Comparison of ENCODE assay signal across 14 cellular contexts in the genomic region with DNA sequence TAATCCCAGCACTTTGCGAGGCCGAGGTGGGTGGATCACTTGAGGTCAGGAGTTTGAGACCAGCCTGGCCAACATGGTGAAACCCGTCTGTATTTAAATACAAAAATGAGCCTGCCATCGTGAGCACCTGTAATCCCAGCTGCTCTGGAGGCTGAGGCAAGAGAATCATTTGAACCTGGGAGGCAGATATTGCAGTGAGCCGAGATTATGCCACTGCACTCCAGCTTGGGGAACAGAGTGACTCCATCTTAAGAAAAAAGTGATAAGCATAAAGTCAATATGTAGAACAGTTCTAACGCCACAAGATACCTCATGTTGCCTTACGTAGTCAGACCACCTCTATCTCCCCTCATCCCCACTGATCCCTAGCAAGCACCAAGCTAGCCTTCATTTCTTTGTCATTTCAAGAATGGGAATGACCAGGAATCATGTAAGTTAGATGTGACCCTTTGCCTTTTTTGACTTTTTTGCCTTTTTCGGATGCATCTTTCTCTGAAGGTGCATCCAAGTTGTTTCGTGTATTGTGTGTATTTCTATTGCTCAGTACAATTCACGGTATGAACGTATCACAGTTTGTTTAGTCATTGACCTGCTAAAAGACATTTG. TPM values are rescaled to one million over a fixed set of nuclear protein-coding genes. Genes with fewer than 3 reads are reported as not detected.
A peak's percentile ranks its signal among the peaks of the same experiment; 100 is the strongest.
DNase-seq lines count a peak whose midpoint lies in the region; ATAC-seq and TF ChIP-seq lines count a peak whose summit lies in the region.
"Had no signal": no experiment of that assay in that cellular context is flagged by ENCODE, and none has a peak within 500 bp of the region (broad histone marks: within the 10 kb centered on the region; RNA-seq: fewer than 3 reads in every experiment).

No MANE protein-coding gene starts in this region.

- H3K27ac Mint-ChIP-seq in IgD-negative memory B cell = peak overlapping the region; percentile 66 to 83 (median 71)
- peak overlapping the region; percentile 82 for H3K27ac Mint-ChIP-seq in activated naive CD8-positive, alpha-beta T cell
- peak overlapping the region; percentile 73 for H3K27ac Mint-ChIP-seq in stimulated activated effector memory CD8-positive, alpha-beta T cell treated with anti-CD3 and anti-CD28 coated beads, Interleukin-12 subunit alpha, Interleukin-12 subunit beta, amount 100 ng/mL, for 72 hours

- H3K4me1 ChIP-seq in cardiac muscle cell (ENCODE audit: low read depth) = peaks cover 10% of the 10 kb centered on the region

- H3K9me3 Mint-ChIP-seq in IgD-negative memory B cell = no peaks in the 10 kb centered on the region
- H3K9me3 Mint-ChIP-seq in activated naive CD8-positive, alpha-beta T cell (ENCODE audit: low read depth) = no peaks in the 10 kb centered on the region
- no peaks in the 10 kb centered on the region for H3K9me3 Mint-ChIP-seq in stimulated activated effector memory CD8-positive, alpha-beta T cell treated with anti-CD3 and anti-CD28 coated beads, Interleukin-12 subunit alpha, Interleukin-12 subunit beta, amount 100 ng/mL, for 72 hours
- H3K9me3 Mint-ChIP-seq: naive B cell had no signal

- peaks cover 33 to 53% (median 46%) of the 10 kb centered on the region in 3 donors for H3K4me1 Mint-ChIP-seq in IgD-negative memory B cell
- H3K4me1 Mint-ChIP-seq in activated naive CD8-positive, alpha-beta T cell (ENCODE audit: low read depth) = peaks cover 81% of the 10 kb centered on the region
- peaks cover 64% of the 10 kb centered on the region for H3K4me1 Mint-ChIP-seq in stimulated activated effector memory CD8-positive, alpha-beta T cell treated with anti-CD3 and anti-CD28 coated beads, Interleukin-12 subunit alpha, Interleukin-12 subunit beta, amount 100 ng/mL, for 72 hours

- H3K4me3 Mint-ChIP-seq in IgD-negative memory B cell = peak overlapping the region in 2 of 4 donors; percentile 18 to 70
- H3K4me3 Mint-ChIP-seq in activated naive CD8-positive, alpha-beta T cell = peak overlapping the region; percentile 3
- H3K4me3 Mint-ChIP-seq in stimulated activated effector memory CD8-positive, alpha-beta T cell treated with anti-CD3 and anti-CD28 coated beads, Interleukin-12 subunit alpha, Interleukin-12 subunit beta, amount 100 ng/mL, for 72 hours = no peak overlapping the region

- peaks cover 50% of the 10 kb centered on the region for H3K36me3 ChIP-seq in cardiac muscle cell

- no peaks in the 10 kb centered on the region for H3K27me3 ChIP-seq in cardiac muscle cell

- TF ChIP-seq CTCF in cardiac muscle cell (IDR thresholded peaks at IDR 0.05; ENCODE audit: low read depth, low read length) (no peak), foreskin fibroblast (IDR thresholded peaks at IDR 0.05; ENCODE audit: low read depth, low read length) (no peak)

- H3K4me3 ChIP-seq in cardiac muscle cell (no peak overlapping the region), foreskin fibroblast (ENCODE audit: low read depth in 1 of 2, low read length in 2 of 2) (no peak overlapping the region)
- H3K4me3 ChIP-seq: left ventricle myocardium inferior had no signal

- no peaks in the 10 kb centered on the region for H3K9me3 ChIP-seq in cardiac muscle cell (ENCODE audit: low read depth)
- H3K9me3 ChIP-seq: left ventricle myocardium inferior had no signal

- H3K27me3 Mint-ChIP-seq in IgD-negative memory B cell = no peaks in the 10 kb centered on the region
- no peaks in the 10 kb centered on the region for H3K27me3 Mint-ChIP-seq in activated naive CD8-positive, alpha-beta T cell
- H3K27me3 Mint-ChIP-seq: naive B cell had no signal

- H3K36me3 Mint-ChIP-seq in IgD-negative memory B cell = peaks cover 4% of the 10 kb centered on the region
- H3K36me3 Mint-ChIP-seq in activated naive CD8-positive, alpha-beta T cell = peaks cover 35% of the 10 kb centered on the region
- H3K36me3 Mint-ChIP-seq in stimulated activated effector memory CD8-positive, alpha-beta T cell treated with anti-CD3 and anti-CD28 coated beads, Interleukin-12 subunit alpha, Interleukin-12 subunit beta, amount 100 ng/mL, for 72 hours = peaks cover 91% of the 10 kb centered on the region

- peak overlapping the region; percentile 38 for H3K27ac ChIP-seq in cardiac muscle cell
- H3K27ac ChIP-seq: left ventricle myocardium inferior had no signal

- intact Hi-C loops in Right ventricle myocardium inferior (cut with DNase I) = no loop called here

- DNase-seq in cardiac muscle cell (ENCODE audit: low read depth in 1 of 2, low spot score in 1 of 2) (no peak), Right ventricle myocardium inferior (ENCODE audit: missing footprints) (no peak), foreskin fibroblast (no peak), COLO668 (lab: John Stamatoyannopoulos, UW; ENCODE audit: unreplicated experiment) (no peak)
- DNase-seq in stimulated activated effector memory CD8-positive, alpha-beta T cell treated with anti-CD3 and anti-CD28 coated beads, Interleukin-12 subunit alpha, Interleukin-12 subunit beta, amount 100 ng/mL, for 72 hours (ENCODE audit: low spot score in 2 of 2) = no peak
- DNase-seq: activated effector memory CD4-positive, alpha-beta T cell treated with anti-CD3 and anti-CD28 coated beads, Interleukin-2, amount 50 U/mL, for 16 hours; AML-193; effector CD8-positive, alpha-beta T cell; left ventricle myocardium inferior; naive B cell; NCI-H345 had no signal

- ATAC-seq in Right ventricle myocardium inferior = no peak
- no peak for ATAC-seq in stimulated activated effector memory CD8-positive, alpha-beta T cell treated with anti-CD3 and anti-CD28 coated beads, Interleukin-12 subunit alpha, Interleukin-12 subunit beta, amount 100 ng/mL, for 72 hours
- no peak for ATAC-seq in GM19463 (IDR thresholded peaks at IDR 0.05; ENCODE audit: unreplicated experiment)

RNA-seq across cellular contexts. Expression of gene RPL21, which starts 6.4 kb away (rescaled TPM):
- total RNA-seq in cardiac muscle cell (367 and 371 TPM in 2 replicates), Right ventricle myocardium inferior (782 TPM)
- polyA plus RNA-seq in cardiac muscle cell (410 and 463 TPM in 2 replicates), IgD-negative memory B cell (7,235 TPM)

RNA-seq across cellular contexts. Expression of gene RASL11A, which starts 12.9 kb away (rescaled TPM):
- total RNA-seq in cardiac muscle cell = 1.9 and 2.0 TPM in 2 replicates
- polyA plus RNA-seq in cardiac muscle cell = 0.52 and 1.2 TPM in 2 replicates
- total RNA-seq in Right ventricle myocardium inferior = 10.6 TPM
- polyA plus RNA-seq in IgD-negative memory B cell = 3.6 TPM
